In genomic region chr18:49845629-49846252, GRCh38 we compare ENCODE assay signal across 16 cellular contexts. TPM values are rescaled to one million over a fixed set of nuclear protein-coding genes. Genes with fewer than 3 reads are reported as not detected.
DNase-seq lines count a peak whose midpoint lies in the region; ATAC-seq and TF ChIP-seq lines count a peak whose summit lies in the region.
"Had no signal": no experiment of that assay in that cellular context is flagged by ENCODE, and none has a peak within 500 bp of the region (broad histone marks: within the 10 kb centered on the region; RNA-seq: fewer than 3 reads in every experiment).

No MANE protein-coding gene starts in this region.

- ATAC-seq in heart left ventricle (peak in 3 of 4 donors; percentile 8 to 60 (median 27)), HG02852 (IDR thresholded peaks at IDR 0.05; ENCODE audit: unreplicated experiment) (no peak)
- ATAC-seq: A549, HepG2, Panc1 had no signal

- H3K9me3 ChIP-seq in heart left ventricle (no peaks in the 10 kb centered on the region), iPS-15b (ENCODE audit: control insufficient read depth, insufficient read depth, low read length) (no peaks in the 10 kb centered on the region)
- H3K9me3 ChIP-seq: A549, Caco-2 had no signal

- H3K4me3 ChIP-seq in heart left ventricle: no peak overlapping the region
- no peak overlapping the region for H3K4me3 ChIP-seq in iPS-15b (ENCODE audit: low read depth, low read length)
- H3K4me3 ChIP-seq: A549 had no signal

- H3K9ac ChIP-seq in iPS-15b (ENCODE audit: low read depth, low read length): peak overlapping the region; percentile 24

- H3K27me3 ChIP-seq in heart left ventricle: peaks cover 0 to 9% (median 0%) of the 10 kb centered on the region in 9 donors
- H3K27me3 ChIP-seq in iPS-15b (ENCODE audit: control insufficient read depth, insufficient read depth, low read length): no peaks in the 10 kb centered on the region

- 39 to 68% (median 58%) methylated on average over 4 of the region's 4 CpGs for WGBS in heart left ventricle, 4 donors

- peaks cover 0 to 10% (median 1%) of the 10 kb centered on the region in 12 donors for H3K4me1 ChIP-seq in heart left ventricle
- H3K4me1 ChIP-seq in iPS-15b (ENCODE audit: control insufficient read depth, insufficient read depth, low read length): peaks cover 10% of the 10 kb centered on the region
- H3K4me1 ChIP-seq: Caco-2 had no signal

- no peak for TF ChIP-seq POLR2A in heart left ventricle (IDR thresholded peaks at IDR 0.05)

- TF ChIP-seq CTCF in heart left ventricle (IDR thresholded peaks at IDR 0.05): no peak

- H3K36me3 ChIP-seq in heart left ventricle (no peaks in the 10 kb centered on the region), iPS-15b (ENCODE audit: control insufficient read depth, insufficient read depth, low read length) (no peaks in the 10 kb centered on the region)

- intact Hi-C loops in heart left ventricle (cut with DNase I): no loop called here
- intact Hi-C loops in cardiac septum (cut with DNase I): no loop called here

- DNase-seq in heart left ventricle: peak in 3 of 5 donors; percentile 35 to 58 (median 40)
- DNase-seq in cardiac septum (ENCODE audit: low spot score): no peak
- DNase-seq in LHCN-M2 (ENCODE audit: low read depth): peak; percentile 50
- peak; percentile 7 for DNase-seq in pons (ENCODE audit: low spot score)
- no peak for DNase-seq in iPS-NIHi7 (ENCODE audit: extremely low spot score)
- DNase-seq in activated effector memory CD4-positive, alpha-beta T cell treated with anti-CD3 and anti-CD28 coated beads, Interleukin-2, amount 50 U/mL, for 16 hours: no peak
- DNase-seq: Caco-2, GDM1, Karpas-422, NCI-H187 treated with DMSO at 0.1 percent for 48 hours, SIG-M5 had no signal

- no peak overlapping the region for H3K27ac ChIP-seq in heart left ventricle
- H3K27ac ChIP-seq: A549 had no signal

RNA-seq across cellular contexts. Expression of gene ACAA2, which starts 32.4 kb away (rescaled TPM):
- total RNA-seq in heart left ventricle (100 to 1,000 TPM; 165 to 379 (median 261) TPM), cardiac septum (130 TPM), LHCN-M2 (2014; rRNA removed) (80.1 and 84.1 TPM in 2 replicates)
- 100 to 1,000 TPM; 129 to 147 TPM for polyA plus RNA-seq in heart left ventricle
- 87.2 TPM for polyA plus RNA-seq in LHCN-M2 (2012)

Comparison
In these comparisons a context has a peak if more than half of its experiments do, and no peak if none do; other contexts are left out.
1. DNase-seq: peak in heart left ventricle (3 of 5), LHCN-M2 (single experiment) and pons (single experiment); none in cardiac septum (single experiment), iPS-NIHi7 (single experiment) and activated effector memory CD4-positive, alpha-beta T cell treated with anti-CD3 and anti-CD28 coated beads, Interleukin-2, amount 50 U/mL, for 16 hours (single experiment).